In genomic region chr3:23944007-23944760, GRCh38 we compare ENCODE assay signal across 8 cellular contexts. TPM values are rescaled to one million over a fixed set of nuclear protein-coding genes. Genes with fewer than 3 reads are reported as not detected.
DNase-seq lines count a peak whose midpoint lies in the region; ATAC-seq and TF ChIP-seq lines count a peak whose summit lies in the region.

No MANE protein-coding gene starts in this region.

- no peaks in the 10 kb centered on the region for H3K9me3 Mint-ChIP-seq in activated CD8-positive, alpha-beta memory T cell treated with anti-CD3 and anti-CD28 coated beads, Interleukin-2, amount 10 ng/mL, durations not matched to agents 7 days and 5 days (ENCODE audit: low read depth)
- no peaks in the 10 kb centered on the region for H3K9me3 Mint-ChIP-seq in activated naive CD8-positive, alpha-beta T cell treated with anti-CD3 and anti-CD28 coated beads, Interleukin-2, amount 10 ng/mL, durations not matched to agents 7 days and 5 days

- peaks cover 0 to 38% (median 17%) of the 10 kb centered on the region in 4 donors for H3K4me1 ChIP-seq in tibial nerve

- in situ Hi-C loops in KBM-7 (cut with MboI; ENCODE audit: low pct_unique_long_range_greater_than_20kb, low sequenced_read_pairs) = no loop called here

- H3K27ac ChIP-seq in layer of hippocampus (ENCODE audit: low read depth, low read length) (peak overlapping the region; percentile 84), tibial nerve (peak overlapping the region; percentile 96 to 99 (median 97))

- peak overlapping the region; percentile 76 for H3K4me3 Mint-ChIP-seq in activated CD8-positive, alpha-beta memory T cell treated with anti-CD3 and anti-CD28 coated beads, Interleukin-2, amount 10 ng/mL, durations not matched to agents 7 days and 5 days
- peak overlapping the region; percentile 82 for H3K4me3 Mint-ChIP-seq in activated naive CD8-positive, alpha-beta T cell treated with anti-CD3 and anti-CD28 coated beads, Interleukin-2, amount 10 ng/mL, durations not matched to agents 7 days and 5 days

- WGBS in tibial nerve, 2 donors = 12% methylated on average over 13 of the region's 13 CpGs

- H3K36me3 ChIP-seq in tibial nerve = no peaks in the 10 kb centered on the region

- peak overlapping the region; percentile 16 for H3K27ac Mint-ChIP-seq in activated CD8-positive, alpha-beta memory T cell treated with anti-CD3 and anti-CD28 coated beads, Interleukin-2, amount 10 ng/mL, durations not matched to agents 7 days and 5 days
- peak overlapping the region; percentile 65 for H3K27ac Mint-ChIP-seq in activated naive CD8-positive, alpha-beta T cell treated with anti-CD3 and anti-CD28 coated beads, Interleukin-2, amount 10 ng/mL, durations not matched to agents 7 days and 5 days

- ATAC-seq in activated CD8-positive, alpha-beta memory T cell treated with anti-CD3 and anti-CD28 coated beads, Interleukin-2, amount 10 ng/mL, durations not matched to agents 7 days and 5 days = no peak
- no peak for ATAC-seq in activated naive CD8-positive, alpha-beta T cell treated with anti-CD3 and anti-CD28 coated beads, Interleukin-2, amount 10 ng/mL, durations not matched to agents 7 days and 5 days (ENCODE audit: low read depth)
- no peak for ATAC-seq in HG02678 (IDR thresholded peaks at IDR 0.05; ENCODE audit: unreplicated experiment)
- ATAC-seq in HG03442 (IDR thresholded peaks at IDR 0.05; ENCODE audit: unreplicated experiment) = no peak

- peaks cover 3% of the 10 kb centered on the region for H3K36me3 Mint-ChIP-seq in activated CD8-positive, alpha-beta memory T cell treated with anti-CD3 and anti-CD28 coated beads, Interleukin-2, amount 10 ng/mL, durations not matched to agents 7 days and 5 days
- peaks cover 2% of the 10 kb centered on the region for H3K36me3 Mint-ChIP-seq in activated naive CD8-positive, alpha-beta T cell treated with anti-CD3 and anti-CD28 coated beads, Interleukin-2, amount 10 ng/mL, durations not matched to agents 7 days and 5 days

- H3K9me3 ChIP-seq in tibial nerve = no peaks in the 10 kb centered on the region

- no peak for TF ChIP-seq POLR2A in tibial nerve (IDR thresholded peaks at IDR 0.05)

- no peaks in the 10 kb centered on the region for H3K27me3 ChIP-seq in layer of hippocampus (ENCODE audit: control insufficient read depth, insufficient read depth, low read length)
- H3K27me3 ChIP-seq in tibial nerve = no peaks in the 10 kb centered on the region

- no peak for TF ChIP-seq CTCF in tibial nerve (IDR thresholded peaks at IDR 0.05)

- peaks cover 14% of the 10 kb centered on the region for H3K4me1 Mint-ChIP-seq in activated CD8-positive, alpha-beta memory T cell treated with anti-CD3 and anti-CD28 coated beads, Interleukin-2, amount 10 ng/mL, durations not matched to agents 7 days and 5 days
- peaks cover 11% of the 10 kb centered on the region for H3K4me1 Mint-ChIP-seq in activated naive CD8-positive, alpha-beta T cell treated with anti-CD3 and anti-CD28 coated beads, Interleukin-2, amount 10 ng/mL, durations not matched to agents 7 days and 5 days

- peaks cover 28% of the 10 kb centered on the region for H3K27me3 Mint-ChIP-seq in activated CD8-positive, alpha-beta memory T cell treated with anti-CD3 and anti-CD28 coated beads, Interleukin-2, amount 10 ng/mL, durations not matched to agents 7 days and 5 days
- H3K27me3 Mint-ChIP-seq in activated naive CD8-positive, alpha-beta T cell treated with anti-CD3 and anti-CD28 coated beads, Interleukin-2, amount 10 ng/mL, durations not matched to agents 7 days and 5 days = peaks cover 25% of the 10 kb centered on the region

- no peak for DNase-seq in activated CD8-positive, alpha-beta memory T cell treated with anti-CD3 and anti-CD28 coated beads, Interleukin-2, amount 10 ng/mL, durations not matched to agents 7 days and 5 days
- no peak for DNase-seq in activated CD8-positive, alpha-beta memory T cell treated with anti-CD3 and anti-CD28 coated beads, Interleukin-2, amount 50 U/mL, for 4 hours
- no peak for DNase-seq in activated naive CD8-positive, alpha-beta T cell treated with anti-CD3 and anti-CD28 coated beads, Interleukin-2, amount 10 ng/mL, durations not matched to agents 7 days and 5 days
- DNase-seq in tibial nerve (ENCODE audit: low spot score in 2 of 2) (no peak), KBM-7 (no peak)

- POLR2A ChIA-PET in activated naive CD8-positive, alpha-beta T cell treated with anti-CD3 and anti-CD28 coated beads, Interleukin-2, amount 10 ng/mL, durations not matched to agents 7 days and 5 days (lab: Charles Lee) = interaction anchor here (0.6 to 2.0 kb wide), 3 partner anchors 21 to 31 kb away, joined by 3 to 26 read pairs (median 5); partner anchors contain the start of genes NKIRAS1 and RPL15

- TF ChIP-seq EP300 in tibial nerve (IDR thresholded peaks at IDR 0.05) = no peak

- H3K4me3 ChIP-seq in tibial nerve = peak overlapping the region; percentile 74 to 94 (median 82)

- CTCF ChIA-PET in activated CD8-positive, alpha-beta memory T cell treated with anti-CD3 and anti-CD28 coated beads, Interleukin-2, amount 10 ng/mL, durations not matched to agents 7 days and 5 days (lab: Charles Lee) = interaction anchor here (1.3 to 1.7 kb wide), 3 partner anchors 18 to 56 kb away, joined by 3 to 10 read pairs (median 3); partner anchors contain the start of genes NKIRAS1 and RPL15

RNA-seq across cellular contexts. Expression of gene NR1D2, which starts 0.9 kb away (rescaled TPM):
- 1 to 10 TPM; 3.8 to 4.1 TPM for total RNA-seq in activated CD8-positive, alpha-beta memory T cell treated with anti-CD3 and anti-CD28 coated beads, Interleukin-2, amount 10 ng/mL, durations not matched to agents 7 days and 5 days
- 10 to 100 TPM; 20.2 TPM for total RNA-seq in activated naive CD8-positive, alpha-beta T cell treated with anti-CD3 and anti-CD28 coated beads, Interleukin-2, amount 10 ng/mL, durations not matched to agents 7 days and 5 days
- total RNA-seq in tibial nerve = 10 to 100 TPM; 27.3 to 68.2 (median 52.8) TPM

RNA-seq across cellular contexts. Expression of gene RPL15, which starts 27.3 kb away (rescaled TPM):
- total RNA-seq in activated CD8-positive, alpha-beta memory T cell treated with anti-CD3 and anti-CD28 coated beads, Interleukin-2, amount 10 ng/mL, durations not matched to agents 7 days and 5 days = 1,000 to 10,000 TPM; 1,249 to 1,693 TPM
- 1,000 to 10,000 TPM; 1,577 to 1,648 TPM for total RNA-seq in activated naive CD8-positive, alpha-beta T cell treated with anti-CD3 and anti-CD28 coated beads, Interleukin-2, amount 10 ng/mL, durations not matched to agents 7 days and 5 days
- total RNA-seq in tibial nerve = 1,000 to 10,000 TPM; 1,296 to 1,829 (median 1,447) TPM

RNA-seq across cellular contexts. Expression of gene NKIRAS1, which starts 27.4 kb away (rescaled TPM):
- total RNA-seq in activated CD8-positive, alpha-beta memory T cell treated with anti-CD3 and anti-CD28 coated beads, Interleukin-2, amount 10 ng/mL, durations not matched to agents 7 days and 5 days = 1 to 10 TPM; 3.4 to 3.8 TPM
- 1 to 10 TPM; 3.8 to 4.9 TPM for total RNA-seq in activated naive CD8-positive, alpha-beta T cell treated with anti-CD3 and anti-CD28 coated beads, Interleukin-2, amount 10 ng/mL, durations not matched to agents 7 days and 5 days
- total RNA-seq in tibial nerve = 10 to 100 TPM in 2 of 4 donors, 1 to 10 TPM in 2; 6.6 to 14.9 (median 9.3) TPM

Comparison
In these comparisons a context has a peak if more than half of its experiments do, and no peak if none do; other contexts are left out.
1. RNA of gene NR1D2, which starts 0.9 kb away (total RNA-seq): 27.3 to 68.2 TPM in tibial nerve and 20.2 TPM in activated naive CD8-positive, alpha-beta T cell treated with anti-CD3 and anti-CD28 coated beads, Interleukin-2, amount 10 ng/mL, durations not matched to agents 7 days and 5 days; 3.8 to 4.1 TPM in activated CD8-positive, alpha-beta memory T cell treated with anti-CD3 and anti-CD28 coated beads, Interleukin-2, amount 10 ng/mL, durations not matched to agents 7 days and 5 days; every median in the first group is over 4 times any median in the second.